1 cellular context compared by ENCODE assay signal in the genomic region with DNA sequence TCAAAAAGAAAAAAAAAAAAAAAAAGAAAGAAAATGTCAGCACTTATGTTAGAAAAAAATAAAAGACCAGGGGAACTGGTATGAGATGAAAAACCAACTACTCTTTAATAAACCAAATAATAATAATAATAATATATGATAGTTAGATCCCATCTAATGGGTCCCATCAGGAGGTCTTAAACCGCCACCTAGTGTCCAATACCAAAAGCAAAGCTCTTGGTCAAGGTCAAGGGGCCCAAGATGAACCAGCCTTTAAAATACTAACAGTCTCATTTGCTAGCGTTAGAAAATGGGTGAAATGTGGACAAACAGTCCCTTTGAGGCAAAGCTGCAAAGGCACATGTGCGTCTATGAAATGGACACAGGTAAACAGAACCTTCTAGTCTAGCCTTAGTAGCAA.
TF ChIP-seq lines count a peak whose summit lies in the region.

No MANE protein-coding gene starts in this region.

TF ChIP-seq in H1, 55 proteins besides CTCF, POLR2A, EP300 and RAD21 (continued from another document):
- TF ChIP-seq, protein P1, sequence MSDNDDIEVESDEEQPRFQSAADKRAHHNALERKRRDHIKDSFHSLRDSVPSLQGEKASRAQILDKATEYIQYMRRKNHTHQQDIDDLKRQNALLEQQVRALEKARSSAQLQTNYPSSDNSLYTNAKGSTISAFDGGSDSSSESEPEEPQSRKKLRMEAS (IDR thresholded peaks at IDR 0.05): no peak
- TF ChIP-seq RBBP5 (IDR thresholded peaks at IDR 0.05; ENCODE audit: borderline replicate concordance, low read depth, low read length): no peak
- TF ChIP-seq BCL11A (IDR thresholded peaks at IDR 0.05; ENCODE audit: low read depth in 2 of 2, low read length in 2 of 2): no peak
- TF ChIP-seq TBP (IDR thresholded peaks at IDR 0.05; ENCODE audit: low read depth, low read length): no peak
- TF ChIP-seq SIX5 (IDR thresholded peaks at IDR 0.05; ENCODE audit: low read depth, low read length): no peak
- TF ChIP-seq FOSL1 (IDR thresholded peaks at IDR 0.05; ENCODE audit: insufficient read depth, low read depth, low read length): no peak
- no peak for TF ChIP-seq MAFK (IDR thresholded peaks at IDR 0.05; ENCODE audit: low read depth, low read length)
